8 cellular contexts compared by ENCODE assay signal in genomic region chr13:106536244-106537034, GRCh38. TPM values are rescaled to one million over a fixed set of nuclear protein-coding genes. Genes with fewer than 3 reads are reported as not detected.
A peak's percentile ranks its signal among the peaks of the same experiment; 100 is the strongest.
DNase-seq lines count a peak whose midpoint lies in the region; ATAC-seq and TF ChIP-seq lines count a peak whose summit lies in the region.

No MANE protein-coding gene starts in this region.

- H3K27me3 Mint-ChIP-seq in Caco-2 (ENCODE audit: insufficient read depth, unreplicated experiment), result no peaks in the 10 kb centered on the region
- peaks cover 22% of the 10 kb centered on the region for H3K27me3 Mint-ChIP-seq in activated T-cell treated with anti-CD3 and anti-CD28 coated beads, Interleukin-2, amount 50 U/mL, for 4 hours (ENCODE audit: low read depth)

- H3K79me2 ChIP-seq in PC-3 (ENCODE audit: low read length), result peaks cover 34% of the 10 kb centered on the region

- H3K9me2 ChIP-seq in PC-3 (replicated peaks; ENCODE audit: low read length), result no peaks in the 10 kb centered on the region

- H3K4me1 ChIP-seq in Caco-2, result peaks cover 7% of the 10 kb centered on the region
- H3K4me1 ChIP-seq in HUES48 (ENCODE audit: control insufficient read depth, insufficient read depth, low read length), result peaks cover 26% of the 10 kb centered on the region
- H3K4me1 ChIP-seq in PC-3 (ENCODE audit: insufficient read depth, low read length), result peaks cover 6% of the 10 kb centered on the region; the same call in 1 of the 2 replicates

- DNase-seq in Caco-2 (peak; percentile 88 to 93), PC-3 (peak; percentile 85), myocyte (ENCODE audit: low read depth) (peak; percentile 90)
- DNase-seq in activated T-cell treated with anti-CD3 and anti-CD28 coated beads, Interleukin-2, amount 50 U/mL, for 4 hours, result peak; percentile 91
- DNase-seq in stimulated activated CD8-positive, alpha-beta memory T cell treated with anti-CD3 and anti-CD28 coated beads, Interleukin-7, amount 100 ng/mL, for 4 hours (ENCODE audit: low read depth in 2 of 2), result peak; percentile 63 to 76

- peak overlapping the region; percentile 97 for H3K4me3 Mint-ChIP-seq in Caco-2 (ENCODE audit: unreplicated experiment)
- H3K4me3 Mint-ChIP-seq in activated T-cell treated with anti-CD3 and anti-CD28 coated beads, Interleukin-2, amount 50 U/mL, for 4 hours, result peak overlapping the region; percentile 80

- peak; percentile 93 to 98 for TF ChIP-seq CTCF in Caco-2 (IDR thresholded peaks at IDR 0.05; ENCODE audit: insufficient read depth in 1 of 2, low read depth in 1 of 2, low read length in 1 of 2, severe bottlenecking in 1 of 2, unreplicated experiment in 1 of 2)
- TF ChIP-seq CTCF in PC-3 (conservative IDR thresholded peaks at IDR 0.05; ENCODE audit: low read depth, low read length), result peak; percentile 89

- H3K36me3 ChIP-seq in Caco-2 (ENCODE audit: control insufficient read depth, insufficient read depth, low read length) (peaks cover 1% of the 10 kb centered on the region; the same call in 1 of the 2 replicates), HUES48 (ENCODE audit: control insufficient read depth, insufficient read depth, low read length) (peaks cover 8% of the 10 kb centered on the region), PC-3 (ENCODE audit: low read depth, low read length) (peaks cover 7% of the 10 kb centered on the region; the same call in 1 of the 2 replicates)

- peak overlapping the region; percentile 94 for H3K27ac Mint-ChIP-seq in Caco-2 (ENCODE audit: unreplicated experiment)

- H3K27me3 ChIP-seq in Caco-2 (replicated peaks; ENCODE audit: control insufficient read depth, insufficient read depth, low read length), result no peaks in the 10 kb centered on the region
- H3K27me3 ChIP-seq in HUES48 (ENCODE audit: control insufficient read depth, insufficient read depth, low read length), result peaks cover 28% of the 10 kb centered on the region
- no peaks in the 10 kb centered on the region for H3K27me3 ChIP-seq in PC-3 (ENCODE audit: low read length)

- H3K36me3 Mint-ChIP-seq in Caco-2 (ENCODE audit: insufficient read depth, unreplicated experiment), result peaks cover 74% of the 10 kb centered on the region
- peaks cover 5% of the 10 kb centered on the region for H3K36me3 Mint-ChIP-seq in activated T-cell treated with anti-CD3 and anti-CD28 coated beads, Interleukin-2, amount 50 U/mL, for 4 hours (ENCODE audit: insufficient read depth)

- peaks cover 7% of the 10 kb centered on the region for H3K4me1 Mint-ChIP-seq in Caco-2 (ENCODE audit: low read depth, unreplicated experiment)
- H3K4me1 Mint-ChIP-seq in activated T-cell treated with anti-CD3 and anti-CD28 coated beads, Interleukin-2, amount 50 U/mL, for 4 hours (ENCODE audit: low read depth), result peaks cover 19% of the 10 kb centered on the region

- H3K4me2 ChIP-seq in PC-3 (ENCODE audit: low read length), result peak overlapping the region; percentile 99

- CTCF ChIA-PET in Caco-2 (lab: Charles Lee), result interaction anchor here (0.8 to 2.2 kb wide), 7 partner anchors 9 to 1126 kb away, joined by 3 to 9 read pairs (median 3); no protein-coding TSS in a partner anchor
- CTCF ChIA-PET in PC-3 (lab: Charles Lee), result interaction anchor here (0.5 to 1.2 kb wide), 3 partner anchors 84 to 1960 kb away, joined by 3 to 7 read pairs (median 5); no protein-coding TSS in a partner anchor

- intact Hi-C loops in Caco-2 (cut with micrococcal nuclease; ENCODE audit: unreplicated experiment) (loop anchor here (1.0 to 10.0 kb wide), 6 partner anchors 84 to 1965 kb away; no protein-coding TSS in a partner anchor), PC-3 (cut with micrococcal nuclease) (loop anchor here (1.0 to 10.0 kb wide), 5 partner anchors 84 to 1965 kb away; no protein-coding TSS in a partner anchor)

- BruUV-seq in Caco-2 (replicated peaks; lab: Mats Ljungman, UMichigan), result no TSS peak
- BruUV-seq in PC-3 (replicated peaks; lab: Mats Ljungman, UMichigan), result no TSS peak

- peak overlapping the region; percentile 80 for H2AFZ ChIP-seq in PC-3 (ENCODE audit: low read length)

- H3K4me3 ChIP-seq in Caco-2 (ENCODE audit: low read depth, low read length) (peak overlapping the region; percentile 93), HUES48 (ENCODE audit: low read depth, low read length) (peak overlapping the region; percentile 72), PC-3 (ENCODE audit: low read length) (peak overlapping the region; percentile 79)

- H3K9ac ChIP-seq in HUES48 (ENCODE audit: low read depth, low read length), result 0 out of 2 replicates have a peak overlapping the region, but pooled peaks have one; percentile 28
- peak overlapping the region; percentile 55 for H3K9ac ChIP-seq in PC-3 (ENCODE audit: low read length)

- H3F3A ChIP-seq in PC-3 (ENCODE audit: low read length, unreplicated experiment), result no peaks in the 10 kb centered on the region

- POLR2A ChIA-PET in Caco-2 (lab: Charles Lee), result interaction anchor here (0.6 kb wide), 1 partner anchor 454 kb away, joined by 4 read pairs; no protein-coding TSS in a partner anchor
- POLR2A ChIA-PET in PC-3 (lab: Charles Lee; ENCODE audit: unreplicated experiment), result no interaction called here

- peaks cover 18% of the 10 kb centered on the region; the same call in 1 of the 2 replicates for H4K20me1 ChIP-seq in PC-3 (ENCODE audit: low read length)

- H3K27ac ChIP-seq in HUES48 (ENCODE audit: low read depth, low read length) (peak overlapping the region; percentile 11), PC-3 (ENCODE audit: low read length) (no peak overlapping the region)

- no peaks in the 10 kb centered on the region for H3K9me3 Mint-ChIP-seq in Caco-2 (ENCODE audit: unreplicated experiment)
- H3K9me3 Mint-ChIP-seq in activated T-cell treated with anti-CD3 and anti-CD28 coated beads, Interleukin-2, amount 50 U/mL, for 4 hours, result no peaks in the 10 kb centered on the region

- H3K9me3 ChIP-seq in Caco-2 (no peaks in the 10 kb centered on the region), HUES48 (ENCODE audit: control insufficient read depth, insufficient read depth, low read length) (no peaks in the 10 kb centered on the region), PC-3 (ENCODE audit: low read length) (no peaks in the 10 kb centered on the region)

- ATAC-seq in GM21360 (IDR thresholded peaks at IDR 0.05; ENCODE audit: unreplicated experiment) (peak; percentile 31), PC-3 (peak; percentile 27), esophagus mucosa (peak; percentile 65)
- ATAC-seq in activated T-cell treated with anti-CD3 and anti-CD28 coated beads, Interleukin-2, amount 50 U/mL, for 4 hours, result peak; percentile 38

RNA-seq across cellular contexts. Expression of gene EFNB2, which starts 1.0 kb away (rescaled TPM):
- total RNA-seq in Caco-2 (2022) (68.0 and 80.4 TPM in 2 replicates), PC-3 (2014; rRNA removed) (16.4 and 17.5 TPM in 2 replicates), esophagus mucosa (16.8 TPM), myocyte (4.4 and 4.8 TPM in 2 replicates)
- total RNA-seq in activated T-cell treated with anti-CD3 and anti-CD28 coated beads, Interleukin-2, amount 50 U/mL, for 4 hours, result under 1 TPM; 0.22 to 0.30 (median 0.29) TPM
- polyA plus RNA-seq in myocyte (2012), result 10.9 TPM

RNA-seq across cellular contexts. Expression of gene ARGLU1, which starts 31.5 kb away (rescaled TPM):
- total RNA-seq in Caco-2 (2022) (127 and 137 TPM in 2 replicates), PC-3 (2014; rRNA removed) (31.8 and 44.3 TPM in 2 replicates), esophagus mucosa (27.7 TPM), myocyte (59.6 and 66.2 TPM in 2 replicates)
- total RNA-seq in activated T-cell treated with anti-CD3 and anti-CD28 coated beads, Interleukin-2, amount 50 U/mL, for 4 hours, result 10 to 100 TPM; 71.9 to 78.9 (median 73.2) TPM
- polyA plus RNA-seq in myocyte (2012), result 44.5 TPM
